In genomic region chr12:132284618-132285310, GRCh38 we compare ENCODE assay signal across 18 cellular contexts. TPM values are rescaled to one million over a fixed set of nuclear protein-coding genes. Genes with fewer than 3 reads are reported as not detected.
DNase-seq lines count a peak whose midpoint lies in the region; ATAC-seq and TF ChIP-seq lines count a peak whose summit lies in the region.
"Had no signal": no experiment of that assay in that cellular context is flagged by ENCODE, and none has a peak within 500 bp of the region (broad histone marks: within the 10 kb centered on the region; RNA-seq: fewer than 3 reads in every experiment).

No MANE protein-coding gene starts in this region.

- H3K27ac ChIP-seq in lower lobe of right lung (no peak overlapping the region), SJCRH30 (no peak overlapping the region), osteoblast (ENCODE audit: low read depth, low read length) (no peak overlapping the region)
- H3K27ac ChIP-seq: colonic mucosa, transverse colon had no signal

- H3K9me3 ChIP-seq in lower lobe of right lung (no peaks in the 10 kb centered on the region), SJCRH30 (replicated peaks) (no peaks in the 10 kb centered on the region), osteoblast (ENCODE audit: low read depth, low read length) (no peaks in the 10 kb centered on the region)
- H3K9me3 ChIP-seq: colonic mucosa, transverse colon had no signal

- ATAC-seq in lower lobe of right lung (peak in 1 of 2 donors; percentile 13), GM18502 (IDR thresholded peaks at IDR 0.05; ENCODE audit: poor library complexity, unreplicated experiment) (no peak)
- ATAC-seq: naive thymus-derived CD8-positive, alpha-beta T cell had no signal

- H3K36me3 ChIP-seq in lower lobe of right lung (no peaks in the 10 kb centered on the region), SJCRH30 (no peaks in the 10 kb centered on the region), osteoblast (ENCODE audit: insufficient read depth, low read length) (no peaks in the 10 kb centered on the region)
- H3K36me3 ChIP-seq: colonic mucosa, transverse colon had no signal

- intact Hi-C loops in lower lobe of right lung (cut with DNase I): no loop called here

- no peak overlapping the region for H2AFZ ChIP-seq in osteoblast (ENCODE audit: low read length)

- no peaks in the 10 kb centered on the region for H3K36me3 Mint-ChIP-seq in brain

- H3K27ac Mint-ChIP-seq in brain: peak overlapping the region; percentile 5 to 95 (median 77)

- TF ChIP-seq CTCF in brain (conservative IDR thresholded peaks at IDR 0.05) (peak in 1 of 2 experiments; percentile 12), lower lobe of right lung (IDR thresholded peaks at IDR 0.05) (no peak), osteoblast (IDR thresholded peaks at IDR 0.05; ENCODE audit: extremely low read depth, low read depth, low read length) (no peak)

- H3K4me1 ChIP-seq in lower lobe of right lung: no peaks in the 10 kb centered on the region
- no peaks in the 10 kb centered on the region for H3K4me1 ChIP-seq in SJCRH30
- no peaks in the 10 kb centered on the region for H3K4me1 ChIP-seq in osteoblast (ENCODE audit: insufficient read depth, low read length)
- H3K4me1 ChIP-seq: colonic mucosa had no signal

- DNase-seq in GM03348 (ENCODE audit: low spot score) (peak; percentile 35), LoVo (ENCODE audit: low spot score) (peak; percentile 65), lower lobe of right lung (peak; percentile 33), SJCRH30 (no peak), osteoblast (ENCODE audit: insufficient read length, low spot score, missing footprints) (no peak)
- no peak for DNase-seq in activated T-cell treated with anti-CD3 and anti-CD28 coated beads, Interleukin-2, amount 50 U/mL, for 48 hours
- DNase-seq: activated CD8-positive, alpha-beta memory T cell treated with anti-CD3 and anti-CD28 coated beads, Interleukin-2, amount 50 U/mL, for 4 hours; activated naive CD4-positive, alpha-beta T cell; aorta; colonic mucosa; DMS79; stimulated activated CD4-positive, alpha-beta T cell treated with anti-CD3 and anti-CD28 coated beads, Interleukin-15, amount 100 ng/mL, for 24 hours; transverse colon had no signal

- no peaks in the 10 kb centered on the region for H3K79me2 ChIP-seq in osteoblast (ENCODE audit: insufficient read depth, low read length)

- H3K4me1 Mint-ChIP-seq in brain: peaks cover 53% of the 10 kb centered on the region

- H3K27me3 ChIP-seq in lower lobe of right lung (ENCODE audit: low read depth): peaks cover 73% of the 10 kb centered on the region
- no peaks in the 10 kb centered on the region for H3K27me3 ChIP-seq in SJCRH30
- H3K27me3 ChIP-seq in osteoblast (ENCODE audit: insufficient read depth, low read length): peaks cover 17% of the 10 kb centered on the region
- H3K27me3 ChIP-seq: colonic mucosa had no signal

- H3K9me3 Mint-ChIP-seq in brain: peaks cover 0 to 2% (median 0%) of the 10 kb centered on the region in 5 experiments

- H3K4me3 Mint-ChIP-seq in brain: peak overlapping the region in 2 of 5 experiments; percentile 14 to 24

- H3K4me3 ChIP-seq in lower lobe of right lung (no peak overlapping the region), SJCRH30 (no peak overlapping the region), osteoblast (ENCODE audit: insufficient read depth, low read length) (no peak overlapping the region)
- H3K4me3 ChIP-seq: colonic mucosa, transverse colon had no signal

- H3K27me3 Mint-ChIP-seq in brain: peaks cover 4% of the 10 kb centered on the region

- H3K4me2 ChIP-seq in osteoblast (ENCODE audit: insufficient read depth, low read length): no peak overlapping the region

- no peaks in the 10 kb centered on the region for H4K20me1 ChIP-seq in osteoblast (ENCODE audit: insufficient read depth, low read length)

RNA-seq across cellular contexts. Expression of gene GALNT9, which starts 44.6 kb away (rescaled TPM):
- 17.7 TPM for polyA plus RNA-seq in brain (ENCODE audit: insufficient read depth, low read depth, low replicate concordance)
- total RNA-seq in lower lobe of right lung (not detected), osteoblast (0.36 and 1.2 TPM in 2 replicates)
- total RNA-seq in SJCRH30 (2014; rRNA removed; shearing (Covaris generic)): 0.08 and 0.36 TPM in 2 replicates
- total RNA-seq: naive thymus-derived CD8-positive, alpha-beta T cell had no signal
- polyA plus RNA-seq: aorta; BJ; HepG2; naive thymus-derived CD8-positive, alpha-beta T cell had no signal

Comparison
In these comparisons a context has a peak if more than half of its experiments do, and no peak if none do; other contexts are left out.
1. DNase-seq: peak in GM03348 (single experiment), LoVo (single experiment) and lower lobe of right lung (single experiment); none in SJCRH30 (0 of 2), activated T-cell treated with anti-CD3 and anti-CD28 coated beads, Interleukin-2, amount 50 U/mL, for 48 hours (0 of 2) and osteoblast (single experiment).